17 cellular contexts compared by ENCODE assay signal in genomic region chr5:135878156-135878620, GRCh38. TPM values are rescaled to one million over a fixed set of nuclear protein-coding genes. Genes with fewer than 3 reads are reported as not detected.
DNase-seq lines count a peak whose midpoint lies in the region; ATAC-seq and TF ChIP-seq lines count a peak whose summit lies in the region.
"Had no signal": no experiment of that assay in that cellular context is flagged by ENCODE, and none has a peak within 500 bp of the region (broad histone marks: within the 10 kb centered on the region; RNA-seq: fewer than 3 reads in every experiment).

No MANE protein-coding gene starts in this region.

- ATAC-seq in GM21723 (IDR thresholded peaks at IDR 0.05; ENCODE audit: unreplicated experiment), result no peak
- ATAC-seq: activated CD4-positive, alpha-beta T cell treated with anti-CD3 and anti-CD28 coated beads for 36 hours had no signal

- peak overlapping the region; percentile 62 to 77 (median 73) for H3K27ac Mint-ChIP-seq in nephron
- H3K27ac Mint-ChIP-seq: activated CD4-positive, alpha-beta T cell treated with anti-CD3 and anti-CD28 coated beads for 36 hours had no signal

- H3K27me3 Mint-ChIP-seq in nephron (ENCODE audit: low read depth), result peaks cover 19% of the 10 kb centered on the region

- H3K4me1 Mint-ChIP-seq in nephron, result peaks cover 8% of the 10 kb centered on the region
- H3K4me1 Mint-ChIP-seq: activated CD4-positive, alpha-beta T cell treated with anti-CD3 and anti-CD28 coated beads for 36 hours had no signal

- H3K36me3 Mint-ChIP-seq in nephron (ENCODE audit: low read depth), result no peaks in the 10 kb centered on the region

- H3K9me3 Mint-ChIP-seq in nephron, result no peaks in the 10 kb centered on the region

- no peaks in the 10 kb centered on the region; the same call in 1 of the 2 replicates for H3K36me3 ChIP-seq in MG63

- H3K9me3 ChIP-seq in MG63, result no peaks in the 10 kb centered on the region
- H3K9me3 ChIP-seq: SK-N-SH had no signal

- 0 out of 2 replicates have a peak, but pooled peaks cover 2% of the 10 kb centered on the region for H3K27me3 ChIP-seq in MG63

- DNase-seq in AG20443 (ENCODE audit: low spot score) (peak; percentile 59), MG63 (peak; percentile 36), glomerular visceral epithelial cell (ENCODE audit: extremely low spot score) (peak; percentile 63), cortex of kidney (lab: John Stamatoyannopoulos, UW) (no peak), NCI-H524 (lab: John Stamatoyannopoulos, UW) (no peak), mucosa of gallbladder (ENCODE audit: low spot score) (no peak)
- DNase-seq: activated CD4-positive, alpha-beta T cell treated with anti-CD3 and anti-CD28 coated beads for 36 hours; activated effector memory CD4-positive, alpha-beta T cell treated with anti-CD3 and anti-CD28 coated beads, Interleukin-2, amount 50 U/mL, for 16 hours; NCI-H524 treated with DMSO at 0.1 percent for 48 hours; OCI-M1; SK-N-SH; T1000 had no signal

- H3K4me3 Mint-ChIP-seq in nephron, result no peak overlapping the region
- H3K4me3 Mint-ChIP-seq: activated CD4-positive, alpha-beta T cell treated with anti-CD3 and anti-CD28 coated beads for 36 hours had no signal

- no peak for TF ChIP-seq CTCF in nephron (IDR thresholded peaks at IDR 0.05; ENCODE audit: unreplicated experiment in 3 of 3)

- H3K4me3 ChIP-seq in MG63, result no peak overlapping the region
- H3K4me3 ChIP-seq: lung had no signal

RNA-seq across cellular contexts. Expression of gene IL9, which starts 17.5 kb away (rescaled TPM):
- total RNA-seq in MG63 (2014; rRNA removed; shearing (Covaris generic); ENCODE audit: low replicate concordance), result not detected in 2 replicates
- not detected for total RNA-seq in mucosa of gallbladder
- total RNA-seq: chondrocyte, fibroblast of villous mesenchyme, lung had no signal

RNA-seq across cellular contexts. Expression of gene SLC25A48, which starts 43.7 kb away (rescaled TPM):
- not detected in 2 replicates for total RNA-seq in MG63 (2014; rRNA removed; shearing (Covaris generic); ENCODE audit: low replicate concordance)
- total RNA-seq in mucosa of gallbladder, result 0.43 TPM
- total RNA-seq: activated CD4-positive, alpha-beta T cell treated with anti-CD3 and anti-CD28 coated beads for 36 hours; chondrocyte; fibroblast of villous mesenchyme; lung had no signal

Comparison
In these comparisons a context has a peak if more than half of its experiments do, and no peak if none do; other contexts are left out.
1. DNase-seq: peak in AG20443 (single experiment), MG63 (single experiment) and glomerular visceral epithelial cell (single experiment); none in cortex of kidney (single experiment), NCI-H524 (0 of 2) and mucosa of gallbladder (single experiment).